In the genomic region with DNA sequence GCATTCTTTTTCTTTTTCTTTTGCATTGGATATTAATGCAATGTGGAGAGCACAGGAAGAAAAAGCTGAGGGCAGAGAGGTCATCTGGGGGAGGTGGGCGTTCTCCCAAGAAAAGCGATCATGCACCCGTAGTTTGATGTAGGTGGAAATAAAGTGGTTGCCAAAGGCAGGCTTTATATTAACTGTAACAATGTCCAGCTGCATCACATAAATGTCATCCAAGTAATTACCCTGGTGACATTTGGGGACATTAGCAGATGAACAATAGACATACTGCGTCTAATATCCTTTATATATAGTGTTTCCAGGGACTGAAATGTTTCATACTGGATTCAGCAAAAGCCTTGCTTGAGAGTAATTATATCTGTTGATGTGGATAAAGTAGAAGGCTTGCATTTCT, we compare ENCODE assay signal across 26 cellular contexts.
"Had no signal": no experiment of that assay in that cellular context is flagged by ENCODE, and none has a peak within 500 bp of the region (broad histone marks: within the 10 kb centered on the region; RNA-seq: fewer than 3 reads in every experiment).

No MANE protein-coding gene starts in this region.

- H3K27me3 ChIP-seq: hepatocyte, left lung, ovary, right atrium auricular region, stomach, testis, thyroid gland, transverse colon, upper lobe of left lung, vagina had no signal

- H3K9me3 Mint-ChIP-seq: nephron progenitor cell had no signal

- H3K4me3 Mint-ChIP-seq: naive thymus-derived CD8-positive, alpha-beta T cell; nephron progenitor cell; stimulated activated naive B cell treated with anti-CD40 and anti-IgM and Interleukin-4, amounts not matched to agents 10 μg/mL and 1 μg/mL and 100 μg/mL, for 72 hours had no signal

- H3K4me1 ChIP-seq: left lung, lower lobe of right lung, right atrium auricular region, stomach, testis, thyroid gland, transverse colon, upper lobe of left lung, vagina had no signal

- H3K9me3 ChIP-seq: left lung, lower lobe of right lung, ovary, right atrium auricular region, testis, thyroid gland, transverse colon, vagina had no signal

- H3K27me3 Mint-ChIP-seq: naive thymus-derived CD8-positive, alpha-beta T cell; progenitor cell of endocrine pancreas; stimulated activated naive B cell treated with anti-CD40 and anti-IgM and Interleukin-4, amounts not matched to agents 10 μg/mL and 1 μg/mL and 100 μg/mL, for 72 hours had no signal

- H3K4me1 Mint-ChIP-seq: naive thymus-derived CD8-positive, alpha-beta T cell; nephron progenitor cell; stimulated activated naive B cell treated with anti-CD40 and anti-IgM and Interleukin-4, amounts not matched to agents 10 μg/mL and 1 μg/mL and 100 μg/mL, for 72 hours had no signal

- H3K36me3 Mint-ChIP-seq: naive thymus-derived CD8-positive, alpha-beta T cell; stimulated activated naive B cell treated with anti-CD40 and anti-IgM and Interleukin-4, amounts not matched to agents 10 μg/mL and 1 μg/mL and 100 μg/mL, for 72 hours had no signal

- ATAC-seq: left cardiac atrium; left lung; lower lobe of right lung; naive thymus-derived CD8-positive, alpha-beta T cell; sciatic nerve; stimulated activated naive B cell treated with anti-CD40 and anti-IgM and Interleukin-4, amounts not matched to agents 10 μg/mL and 1 μg/mL and 100 μg/mL, for 72 hours; stimulated activated naive CD8-positive, alpha-beta T cell treated with anti-CD3 and anti-CD28 coated beads, Interleukin-15, Interleukin-2, amounts not matched to agents 100 U/mL and 50 U/mL, for 24 hours had no signal

- H3K27ac Mint-ChIP-seq: naive thymus-derived CD8-positive, alpha-beta T cell; nephron progenitor cell; progenitor cell of endocrine pancreas; stimulated activated naive B cell treated with anti-CD40 and anti-IgM and Interleukin-4, amounts not matched to agents 10 μg/mL and 1 μg/mL and 100 μg/mL, for 72 hours had no signal

- DNase-seq: kidney glomerular epithelial cell; left cardiac atrium; left lung; lower lobe of right lung; mammary epithelial cell; mesenchymal stem cell; naive thymus-derived CD8-positive, alpha-beta T cell; nephron progenitor cell; ovary; stimulated activated CD4-positive, alpha-beta T cell treated with anti-CD3 and anti-CD28 coated beads, Interleukin-12 subunit alpha, Interleukin-12 subunit beta, amount 100 ng/mL, for 4 hours; stimulated activated CD4-positive, alpha-beta T cell treated with anti-CD3 and anti-CD28 coated beads, Interleukin-15, amount 100 ng/mL, for 24 hours; stimulated activated CD4-positive, alpha-beta T cell treated with anti-CD3 and anti-CD28 coated beads, Interleukin-2, amount 100 ng/mL, for 24 hours; stimulated activated CD4-positive, alpha-beta T cell treated with anti-CD3 and anti-CD28 coated beads, Interleukin-4, amount 100 ng/mL, for 1 hour; stimulated activated naive B cell treated with anti-CD40 and anti-IgM and Interleukin-4, amounts not matched to agents 10 μg/mL and 1 μg/mL and 100 μg/mL, for 72 hours; stimulated activated naive CD8-positive, alpha-beta T cell treated with anti-CD3 and anti-CD28 coated beads, Interleukin-15, Interleukin-2, amounts not matched to agents 100 U/mL and 50 U/mL, for 24 hours; stomach; testis; thyroid gland; transverse colon; upper lobe of left lung had no signal

- H3K36me3 ChIP-seq: left lung, lower lobe of right lung, ovary, right atrium auricular region, stomach, thyroid gland, transverse colon, upper lobe of left lung, vagina had no signal

- H3K4me3 ChIP-seq: hepatocyte, left lung, lower lobe of right lung, ovary, right atrium auricular region, skin epidermis, stomach, testis, thyroid gland, transverse colon, upper lobe of left lung, vagina had no signal

- H3K27ac ChIP-seq: hepatocyte, left lung, lower lobe of right lung, ovary, right atrium auricular region, skin epidermis, stomach, testis, thyroid gland, transverse colon, upper lobe of left lung, vagina had no signal
